In genomic region chr12:1170411-1170810, GRCh38 we compare ENCODE assay signal across 26 cellular contexts.
"Had no signal": no experiment of that assay in that cellular context is flagged by ENCODE, and none has a peak within 500 bp of the region (broad histone marks: within the 10 kb centered on the region; RNA-seq: fewer than 3 reads in every experiment).

No MANE protein-coding gene starts in this region.

- H3K4me3 Mint-ChIP-seq: activated B cell treated with CpG ODN at 0.5 μM for 24 hours; activated CD8-positive, alpha-beta memory T cell treated with anti-CD3 and anti-CD28 coated beads, Interleukin-2, amount 10 ng/mL, durations not matched to agents 7 days and 5 days; activated CD8-positive, alpha-beta T cell treated with anti-CD3 and anti-CD28 coated beads, Interleukin-2, amount 10 ng/mL, durations not matched to agents 7 days and 5 days; nephron; stimulated activated effector memory CD8-positive, alpha-beta T cell treated with anti-CD3 and anti-CD28 coated beads, Interleukin-12 subunit alpha, Interleukin-12 subunit beta, amount 100 ng/mL, for 72 hours; stimulated activated naive CD8-positive, alpha-beta T cell treated with anti-CD3 and anti-CD28 coated beads, Interleukin-15, Interleukin-2, amounts not matched to agents 100 ng/mL and 50 ng/mL, for 24 hours; T-helper 2 cell treated with Interferon-gamma antibody and Interleukin-4, amounts not matched to agents 5 μg/mL and 100 μg/mL, for 36 hours had no signal

- H3K4me3 ChIP-seq: colonic mucosa, dorsolateral prefrontal cortex, gastrocnemius medialis, hepatocyte, left ventricle myocardium inferior, skin epidermis, upper lobe of right lung had no signal

- H3K4me1 Mint-ChIP-seq: activated CD8-positive, alpha-beta memory T cell treated with anti-CD3 and anti-CD28 coated beads, Interleukin-2, amount 10 ng/mL, durations not matched to agents 7 days and 5 days; stimulated activated effector memory CD8-positive, alpha-beta T cell treated with anti-CD3 and anti-CD28 coated beads, Interleukin-12 subunit alpha, Interleukin-12 subunit beta, amount 100 ng/mL, for 72 hours had no signal

- H3K9me3 Mint-ChIP-seq: activated B cell treated with CpG ODN at 0.5 μM for 24 hours; activated naive CD4-positive, alpha-beta T cell treated with anti-CD3 and anti-CD28 coated beads, Interleukin-2, amount 50 U/mL, for 72 hours; nephron; stimulated activated effector memory CD8-positive, alpha-beta T cell treated with anti-CD3 and anti-CD28 coated beads, Interleukin-12 subunit alpha, Interleukin-12 subunit beta, amount 100 ng/mL, for 72 hours; stimulated activated naive CD8-positive, alpha-beta T cell treated with anti-CD3 and anti-CD28 coated beads, Interleukin-15, Interleukin-2, amounts not matched to agents 100 ng/mL and 50 ng/mL, for 24 hours; T-helper 2 cell treated with Interferon-gamma antibody and Interleukin-4, amounts not matched to agents 5 μg/mL and 100 μg/mL, for 36 hours had no signal

- H3K4me1 ChIP-seq: colonic mucosa, upper lobe of right lung had no signal

- H3K27ac Mint-ChIP-seq: activated B cell treated with CpG ODN at 0.5 μM for 24 hours; activated CD8-positive, alpha-beta memory T cell treated with anti-CD3 and anti-CD28 coated beads, Interleukin-2, amount 10 ng/mL, durations not matched to agents 7 days and 5 days; activated CD8-positive, alpha-beta T cell treated with anti-CD3 and anti-CD28 coated beads, Interleukin-2, amount 10 ng/mL, durations not matched to agents 7 days and 5 days; activated naive CD4-positive, alpha-beta T cell treated with anti-CD3 and anti-CD28 coated beads, Interleukin-2, amount 50 U/mL, for 72 hours; nephron; stimulated activated effector memory CD8-positive, alpha-beta T cell treated with anti-CD3 and anti-CD28 coated beads, Interleukin-12 subunit alpha, Interleukin-12 subunit beta, amount 100 ng/mL, for 72 hours; stimulated activated naive CD8-positive, alpha-beta T cell treated with anti-CD3 and anti-CD28 coated beads, Interleukin-15, Interleukin-2, amounts not matched to agents 100 ng/mL and 50 ng/mL, for 24 hours; T-helper 2 cell treated with Interferon-gamma antibody and Interleukin-4, amounts not matched to agents 5 μg/mL and 100 μg/mL, for 36 hours had no signal

- H3K27me3 ChIP-seq: colonic mucosa, dorsolateral prefrontal cortex, gastrocnemius medialis, hepatocyte, neutrophil, upper lobe of right lung had no signal

- DNase-seq: activated B cell treated with CpG ODN at 0.5 μM for 24 hours; activated CD8-positive, alpha-beta memory T cell treated with anti-CD3 and anti-CD28 coated beads, Interleukin-2, amount 10 ng/mL, durations not matched to agents 7 days and 5 days; activated CD8-positive, alpha-beta T cell treated with anti-CD3 and anti-CD28 coated beads, Interleukin-2, amount 10 ng/mL, durations not matched to agents 7 days and 5 days; activated naive CD4-positive, alpha-beta T cell; activated T-cell treated with anti-CD3 and anti-CD28 coated beads, Interleukin-2, amount 50 U/mL, for 48 hours; cerebellar nuclear complex; colonic mucosa; dorsolateral prefrontal cortex; effector memory CD4-positive, alpha-beta T cell; erythroblast; gastrocnemius medialis; islet precursor cell; left ventricle myocardium inferior; stimulated activated CD4-positive, alpha-beta T cell treated with anti-CD3 and anti-CD28 coated beads, Interleukin-12 subunit alpha, Interleukin-12 subunit beta, amount 100 ng/mL, for 4 hours; stimulated activated CD4-positive, alpha-beta T cell treated with anti-CD3 and anti-CD28 coated beads, Interleukin-4, amount 100 ng/mL, for 1 hour; substantia nigra; upper lobe of right lung had no signal

- ATAC-seq: activated CD8-positive, alpha-beta memory T cell treated with anti-CD3 and anti-CD28 coated beads, Interleukin-2, amount 10 ng/mL, durations not matched to agents 7 days and 5 days; activated CD8-positive, alpha-beta T cell treated with anti-CD3 and anti-CD28 coated beads, Interleukin-2, amount 10 ng/mL, durations not matched to agents 7 days and 5 days; activated naive CD4-positive, alpha-beta T cell treated with anti-CD3 and anti-CD28 coated beads, Interleukin-2, amount 50 U/mL, for 72 hours; gastrocnemius medialis; sciatic nerve; stimulated activated effector memory CD8-positive, alpha-beta T cell treated with anti-CD3 and anti-CD28 coated beads, Interleukin-12 subunit alpha, Interleukin-12 subunit beta, amount 100 ng/mL, for 72 hours; upper lobe of right lung had no signal

- H3K36me3 ChIP-seq: colonic mucosa, left ventricle myocardium inferior, neutrophil, upper lobe of right lung had no signal

- H3K27me3 Mint-ChIP-seq: activated B cell treated with CpG ODN at 0.5 μM for 24 hours; activated CD8-positive, alpha-beta memory T cell treated with anti-CD3 and anti-CD28 coated beads, Interleukin-2, amount 10 ng/mL, durations not matched to agents 7 days and 5 days; stimulated activated naive CD8-positive, alpha-beta T cell treated with anti-CD3 and anti-CD28 coated beads, Interleukin-15, Interleukin-2, amounts not matched to agents 100 ng/mL and 50 ng/mL, for 24 hours had no signal

- H3K27ac ChIP-seq: colonic mucosa, dorsolateral prefrontal cortex, gastrocnemius medialis, hepatocyte, left ventricle myocardium inferior, neutrophil, skin epidermis, upper lobe of right lung had no signal

- H3K9me3 ChIP-seq: colonic mucosa, gastrocnemius medialis, left ventricle myocardium inferior, neutrophil, upper lobe of right lung had no signal
